30 cellular contexts compared by ENCODE assay signal in genomic region chr10:60315311-60315710, GRCh38.
"Had no signal": no experiment of that assay in that cellular context is flagged by ENCODE, and none has a peak within 500 bp of the region (broad histone marks: within the 10 kb centered on the region; RNA-seq: fewer than 3 reads in every experiment).

No MANE protein-coding gene starts in this region.

- ATAC-seq: activated naive CD8-positive, alpha-beta T cell treated with anti-CD3 and anti-CD28 coated beads, Interleukin-2, amount 50 U/mL, for 24 hours; gastrocnemius medialis; left ventricle myocardium superior; sciatic nerve; stimulated activated naive B cell treated with anti-CD40 and anti-IgM and Interleukin-4, amounts not matched to agents 10 μg/mL and 1 μg/mL and 100 μg/mL, for 72 hours had no signal

- H3K27ac ChIP-seq: epithelial cell of prostate, esophagus squamous epithelium, gastrocnemius medialis, neutrophil, ovary, stomach, thyroid gland, VCaP had no signal

- H3K27me3 ChIP-seq: esophagus squamous epithelium, gastrocnemius medialis, neutrophil, ovary, stomach, thyroid gland had no signal

- H3K4me3 ChIP-seq: esophagus squamous epithelium, gastrocnemius medialis, ovary, skin epidermis, stomach, thyroid gland had no signal

- H3K4me1 ChIP-seq: gastrocnemius medialis had no signal

- H3K36me3 Mint-ChIP-seq: stimulated activated naive B cell treated with anti-CD40 and anti-IgM and Interleukin-4, amounts not matched to agents 10 μg/mL and 1 μg/mL and 100 μg/mL, for 72 hours had no signal

- H3K4me3 Mint-ChIP-seq: activated naive CD4-positive, alpha-beta T cell treated with anti-CD3 and anti-CD28 coated beads, Interleukin-2, amount 50 U/mL, for 24 hours; activated naive CD8-positive, alpha-beta T cell treated with anti-CD3 and anti-CD28 coated beads, Interleukin-2, amount 50 U/mL, for 24 hours; dendritic cell treated with granulocyte-macrophage colony-stimulating factor and Interleukin-4, amounts not matched to agents 40 ng/mL and 50 ng/mL, for 4 days; nephron progenitor cell; stimulated activated naive B cell treated with anti-CD40 and anti-IgM and Interleukin-4, amounts not matched to agents 10 μg/mL and 1 μg/mL and 100 μg/mL, for 72 hours had no signal

- H3K9me3 ChIP-seq: esophagus squamous epithelium, gastrocnemius medialis, neutrophil, ovary, stomach, thyroid gland had no signal

- H3K9me3 Mint-ChIP-seq: activated naive CD4-positive, alpha-beta T cell treated with anti-CD3 and anti-CD28 coated beads, Interleukin-2, amount 50 U/mL, for 24 hours; activated naive CD8-positive, alpha-beta T cell treated with anti-CD3 and anti-CD28 coated beads, Interleukin-2, amount 50 U/mL, for 24 hours; dendritic cell treated with granulocyte-macrophage colony-stimulating factor and Interleukin-4, amounts not matched to agents 40 ng/mL and 50 ng/mL, for 4 days; nephron progenitor cell; stimulated activated naive B cell treated with anti-CD40 and anti-IgM and Interleukin-4, amounts not matched to agents 10 μg/mL and 1 μg/mL and 100 μg/mL, for 72 hours had no signal

- H3K27me3 Mint-ChIP-seq: activated naive CD4-positive, alpha-beta T cell treated with anti-CD3 and anti-CD28 coated beads, Interleukin-2, amount 50 U/mL, for 24 hours; activated naive CD8-positive, alpha-beta T cell treated with anti-CD3 and anti-CD28 coated beads, Interleukin-2, amount 50 U/mL, for 24 hours; dendritic cell treated with granulocyte-macrophage colony-stimulating factor and Interleukin-4, amounts not matched to agents 40 ng/mL and 50 ng/mL, for 4 days; progenitor cell of endocrine pancreas; stimulated activated naive B cell treated with anti-CD40 and anti-IgM and Interleukin-4, amounts not matched to agents 10 μg/mL and 1 μg/mL and 100 μg/mL, for 72 hours had no signal

- H3K27ac Mint-ChIP-seq: activated naive CD4-positive, alpha-beta T cell treated with anti-CD3 and anti-CD28 coated beads, Interleukin-2, amount 50 U/mL, for 24 hours; activated naive CD8-positive, alpha-beta T cell treated with anti-CD3 and anti-CD28 coated beads, Interleukin-2, amount 50 U/mL, for 24 hours; dendritic cell treated with granulocyte-macrophage colony-stimulating factor and Interleukin-4, amounts not matched to agents 40 ng/mL and 50 ng/mL, for 4 days; nephron progenitor cell; progenitor cell of endocrine pancreas; stimulated activated naive B cell treated with anti-CD40 and anti-IgM and Interleukin-4, amounts not matched to agents 10 μg/mL and 1 μg/mL and 100 μg/mL, for 72 hours had no signal

- H3K36me3 ChIP-seq: esophagus squamous epithelium, gastrocnemius medialis, neutrophil, ovary, stomach, thyroid gland had no signal

- DNase-seq: activated CD4-positive, alpha-beta T cell treated with anti-CD3 and anti-CD28 coated beads for 4 hours; activated CD4-positive, alpha-beta T cell treated with anti-CD3 and anti-CD28 coated beads, Interleukin-2, amount 50 U/mL, for 4 hours; activated gamma-delta T cell treated with Interleukin-2 at 50 U/mL for 16 hours; activated naive CD8-positive, alpha-beta T cell treated with anti-CD3 and anti-CD28 coated beads, Interleukin-2, amount 50 U/mL, for 24 hours; activated T-cell treated with anti-CD3 and anti-CD28 coated beads for 4 hours; amygdala; central memory CD4-positive, alpha-beta T cell; effector CD4-positive, alpha-beta T cell; esophagus squamous epithelium; gastrocnemius medialis; glutamatergic neuron; islet precursor cell; left cardiac atrium; left ventricle myocardium superior; nephron progenitor cell; ovary; retina; stimulated activated CD4-positive, alpha-beta T cell treated with anti-CD3 and anti-CD28 coated beads, Interleukin-4, amount 100 ng/mL, for 4 hours; stimulated activated CD8-positive, alpha-beta memory T cell treated with anti-CD3 and anti-CD28 coated beads, Interleukin-4, amount 100 ng/mL, for 48 hours; stimulated activated naive B cell treated with anti-CD40 and anti-IgM and Interleukin-4, amounts not matched to agents 10 μg/mL and 1 μg/mL and 100 μg/mL, for 72 hours; stomach; thyroid gland had no signal
